11 cellular contexts compared by ENCODE assay signal in genomic region chr16:89370081-89370511, GRCh38.
DNase-seq lines count a peak whose midpoint lies in the region; ATAC-seq and TF ChIP-seq lines count a peak whose summit lies in the region.
"Had no signal": no experiment of that assay in that cellular context is flagged by ENCODE, and none has a peak within 500 bp of the region (broad histone marks: within the 10 kb centered on the region; RNA-seq: fewer than 3 reads in every experiment).

No MANE protein-coding gene starts in this region.

- WGBS in smooth muscle cell (ENCODE audit: low lambda C conversion rate) = 65% methylated on average over 5 of the region's 5 CpGs

- H3K27me3 Mint-ChIP-seq in activated CD4-positive, alpha-beta T cell treated with anti-CD3 and anti-CD28 coated beads, Interleukin-2, amount 10 ng/mL, durations not matched to agents 24 days and 14 days = no peaks in the 10 kb centered on the region
- no peaks in the 10 kb centered on the region for H3K27me3 Mint-ChIP-seq in activated T-helper 2 cell treated with anti-CD3 and anti-CD28 coated beads, Interferon-gamma antibody, Interleukin-2, Interleukin-4, amounts not matched to agents 10 μg/mL and 5 μg/mL and 100 μg/mL, durations not matched to agents 14 hours and 24 hours and 36 hours (ENCODE audit: low read depth)
- peaks cover 23% of the 10 kb centered on the region for H3K27me3 Mint-ChIP-seq in glutamatergic neuron (ENCODE audit: unreplicated experiment)

- no peak overlapping the region for H2AFZ ChIP-seq in smooth muscle cell (ENCODE audit: low read depth)

- no peaks in the 10 kb centered on the region for H3K36me3 ChIP-seq in smooth muscle cell (ENCODE audit: low read depth)

- peak overlapping the region; percentile 48 for H3K4me2 ChIP-seq in smooth muscle cell

- H3K4me3 ChIP-seq in smooth muscle cell = no peak overlapping the region
- H3K4me3 ChIP-seq: heart left ventricle had no signal

- H4K20me1 ChIP-seq in smooth muscle cell (ENCODE audit: low read depth) = peaks cover 100% of the 10 kb centered on the region

- peaks cover 100% of the 10 kb centered on the region for H3K79me2 ChIP-seq in smooth muscle cell (ENCODE audit: low read depth)

- intact Hi-C loops in activated CD4-positive, alpha-beta T cell treated with anti-CD3 and anti-CD28 coated beads, Interleukin-2, amount 10 ng/mL, durations not matched to agents 24 days and 14 days (cut with micrococcal nuclease) = no loop called here
- intact Hi-C loops in activated T-helper 2 cell treated with anti-CD3 and anti-CD28 coated beads, Interferon-gamma antibody, Interleukin-2, Interleukin-4, amounts not matched to agents 10 μg/mL and 5 μg/mL and 100 μg/mL, durations not matched to agents 14 hours and 24 hours and 36 hours (cut with micrococcal nuclease) = no loop called here

- H3K9me3 Mint-ChIP-seq in activated CD4-positive, alpha-beta T cell treated with anti-CD3 and anti-CD28 coated beads, Interleukin-2, amount 10 ng/mL, durations not matched to agents 24 days and 14 days = no peaks in the 10 kb centered on the region
- H3K9me3 Mint-ChIP-seq in activated T-helper 2 cell treated with anti-CD3 and anti-CD28 coated beads, Interferon-gamma antibody, Interleukin-2, Interleukin-4, amounts not matched to agents 10 μg/mL and 5 μg/mL and 100 μg/mL, durations not matched to agents 14 hours and 24 hours and 36 hours = no peaks in the 10 kb centered on the region
- H3K9me3 Mint-ChIP-seq in glutamatergic neuron (ENCODE audit: unreplicated experiment) = peaks cover 24% of the 10 kb centered on the region

- peak overlapping the region; percentile 29 for H3K27ac Mint-ChIP-seq in activated CD4-positive, alpha-beta T cell treated with anti-CD3 and anti-CD28 coated beads, Interleukin-2, amount 10 ng/mL, durations not matched to agents 24 days and 14 days
- peak overlapping the region; percentile 33 for H3K27ac Mint-ChIP-seq in activated T-helper 2 cell treated with anti-CD3 and anti-CD28 coated beads, Interferon-gamma antibody, Interleukin-2, Interleukin-4, amounts not matched to agents 10 μg/mL and 5 μg/mL and 100 μg/mL, durations not matched to agents 14 hours and 24 hours and 36 hours
- peak overlapping the region; percentile 75 for H3K27ac Mint-ChIP-seq in glutamatergic neuron (ENCODE audit: unreplicated experiment)

- H3K36me3 Mint-ChIP-seq in activated CD4-positive, alpha-beta T cell treated with anti-CD3 and anti-CD28 coated beads, Interleukin-2, amount 10 ng/mL, durations not matched to agents 24 days and 14 days (ENCODE audit: low read depth) = peaks cover 15% of the 10 kb centered on the region
- peaks cover 23% of the 10 kb centered on the region for H3K36me3 Mint-ChIP-seq in activated T-helper 2 cell treated with anti-CD3 and anti-CD28 coated beads, Interferon-gamma antibody, Interleukin-2, Interleukin-4, amounts not matched to agents 10 μg/mL and 5 μg/mL and 100 μg/mL, durations not matched to agents 14 hours and 24 hours and 36 hours (ENCODE audit: low read depth)
- H3K36me3 Mint-ChIP-seq in glutamatergic neuron (ENCODE audit: unreplicated experiment) = no peaks in the 10 kb centered on the region

- no peak for DNase-seq in activated CD4-positive, alpha-beta T cell treated with anti-CD3 and anti-CD28 coated beads, Interleukin-2, amount 10 ng/mL, durations not matched to agents 24 days and 14 days
- DNase-seq in activated CD4-positive, alpha-beta T cell treated with anti-CD3 and anti-CD28 coated beads for 48 hours = no peak
- no peak for DNase-seq in activated T-helper 2 cell treated with anti-CD3 and anti-CD28 coated beads, Interferon-gamma antibody, Interleukin-2, Interleukin-4, amounts not matched to agents 10 μg/mL and 5 μg/mL and 100 μg/mL, durations not matched to agents 14 hours and 24 hours and 36 hours (ENCODE audit: low spot score)
- DNase-seq in glutamatergic neuron (no peak), smooth muscle cell (lab: John Stamatoyannopoulos, UW; ENCODE audit: unreplicated experiment) (no peak), GM13976 (ENCODE audit: low spot score) (no peak)
- no peak for DNase-seq in stimulated activated CD8-positive, alpha-beta memory T cell treated with anti-CD3 and anti-CD28 coated beads, Interleukin-4, amount 100 ng/mL, for 48 hours
- DNase-seq: cerebellar nuclear complex, H7 had no signal

- no peak for ATAC-seq in GM19397 (IDR thresholded peaks at IDR 0.05; ENCODE audit: unreplicated experiment)
- ATAC-seq: heart left ventricle had no signal

- in situ Hi-C loops in GM13976 (cut with MboI; ENCODE audit: low sequenced_read_pairs, unreplicated experiment) = no loop called here

- peaks cover 18% of the 10 kb centered on the region for H3K4me1 ChIP-seq in smooth muscle cell (ENCODE audit: low read depth)

- TF ChIP-seq CTCF in glutamatergic neuron (IDR thresholded peaks at IDR 0.05; ENCODE audit: partially characterized antibody, unreplicated experiment) (no peak), smooth muscle cell (IDR thresholded peaks at IDR 0.05; ENCODE audit: borderline replicate concordance, insufficient read depth, poor library complexity, severe bottlenecking) (no peak), GM13976 (IDR thresholded peaks at IDR 0.05; ENCODE audit: borderline replicate concordance, control extremely low read depth, extremely low read depth, insufficient read depth, missing control alignments) (no peak)

- H3K9ac ChIP-seq in smooth muscle cell (ENCODE audit: low read depth) = no peak overlapping the region

- H3K27ac ChIP-seq in smooth muscle cell (ENCODE audit: low read depth) = peak overlapping the region; percentile 59

- peaks cover 24% of the 10 kb centered on the region for H3F3A ChIP-seq in smooth muscle cell (ENCODE audit: low read depth)

- peaks cover 36% of the 10 kb centered on the region for H3K4me1 Mint-ChIP-seq in activated CD4-positive, alpha-beta T cell treated with anti-CD3 and anti-CD28 coated beads, Interleukin-2, amount 10 ng/mL, durations not matched to agents 24 days and 14 days
- peaks cover 47% of the 10 kb centered on the region for H3K4me1 Mint-ChIP-seq in activated T-helper 2 cell treated with anti-CD3 and anti-CD28 coated beads, Interferon-gamma antibody, Interleukin-2, Interleukin-4, amounts not matched to agents 10 μg/mL and 5 μg/mL and 100 μg/mL, durations not matched to agents 14 hours and 24 hours and 36 hours (ENCODE audit: low read depth)
- peaks cover 72% of the 10 kb centered on the region for H3K4me1 Mint-ChIP-seq in glutamatergic neuron (ENCODE audit: low read depth, unreplicated experiment)

- H3K9me3 ChIP-seq in smooth muscle cell (replicated peaks; ENCODE audit: low read depth) = no peaks in the 10 kb centered on the region

- no peak overlapping the region for H3K4me3 Mint-ChIP-seq in activated CD4-positive, alpha-beta T cell treated with anti-CD3 and anti-CD28 coated beads, Interleukin-2, amount 10 ng/mL, durations not matched to agents 24 days and 14 days
- H3K4me3 Mint-ChIP-seq in activated T-helper 2 cell treated with anti-CD3 and anti-CD28 coated beads, Interferon-gamma antibody, Interleukin-2, Interleukin-4, amounts not matched to agents 10 μg/mL and 5 μg/mL and 100 μg/mL, durations not matched to agents 14 hours and 24 hours and 36 hours (ENCODE audit: low read depth) = no peak overlapping the region
- H3K4me3 Mint-ChIP-seq in glutamatergic neuron (ENCODE audit: unreplicated experiment) = no peak overlapping the region

- no peaks in the 10 kb centered on the region for H3K27me3 ChIP-seq in smooth muscle cell (ENCODE audit: low read depth)
- H3K27me3 ChIP-seq: heart left ventricle had no signal
